ENCODE assay signal across 1 cellular context in the genomic region with DNA sequence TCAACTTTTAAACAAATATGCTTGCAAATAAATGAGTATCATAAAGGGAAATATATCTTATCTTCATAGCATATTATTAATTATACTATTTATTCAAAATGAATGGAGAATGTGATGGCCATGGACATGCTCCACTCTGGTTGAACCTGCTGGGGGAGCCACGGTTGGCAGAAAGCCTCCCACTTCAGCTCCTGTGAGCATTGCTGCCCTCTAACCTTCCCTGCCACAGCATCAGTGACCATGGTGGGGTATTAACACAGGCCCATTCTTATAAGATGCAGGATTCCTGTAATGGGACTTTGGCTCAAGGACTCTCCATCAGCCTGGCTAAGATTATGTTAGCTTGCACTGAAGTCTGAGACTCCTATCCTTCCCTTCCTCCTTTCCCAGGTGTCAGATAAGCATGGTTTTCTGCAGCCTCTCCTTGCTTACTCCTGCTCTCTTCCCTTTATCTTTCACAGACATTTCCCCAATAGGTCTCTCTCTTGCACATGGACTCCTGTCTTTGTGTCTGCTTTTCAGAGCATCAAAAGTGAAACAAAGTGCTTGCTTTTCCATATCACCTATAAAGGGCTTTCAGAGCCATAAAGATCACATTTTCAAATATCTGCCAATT.
TF ChIP-seq lines count a peak whose summit lies in the region.

No MANE protein-coding gene starts in this region.

TF ChIP-seq in HCT116, 20 proteins besides CTCF, POLR2A, EP300 and RAD21 (continued from another document):
- no peak for TF ChIP-seq YY1 (IDR thresholded peaks at IDR 0.05; ENCODE audit: extremely low read depth, insufficient replicate concordance, low read depth, low read length)
